ENCODE assay signal across 1 cellular context in the genomic region with DNA sequence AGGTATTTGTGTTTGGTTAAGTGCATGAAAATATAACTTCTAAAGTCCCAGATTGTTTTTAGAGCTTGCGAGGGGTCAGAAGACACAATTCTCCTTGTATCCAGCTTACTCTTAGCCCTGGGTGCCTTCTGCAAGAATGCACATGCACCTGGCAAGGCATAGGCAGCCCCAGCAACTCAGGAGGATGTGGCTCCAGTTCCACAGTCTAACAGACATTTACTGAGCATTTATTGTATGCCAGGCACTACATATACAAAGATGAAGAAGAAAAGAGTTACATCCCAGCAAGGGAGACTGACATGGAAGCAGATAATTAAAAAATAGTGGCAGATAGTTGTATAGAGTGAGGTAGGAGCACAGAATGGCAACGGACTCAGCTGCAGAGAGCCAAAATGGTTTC.
TF ChIP-seq lines count a peak whose summit lies in the region.

No MANE protein-coding gene starts in this region.

TF ChIP-seq in IMR-90, 13 proteins besides CTCF, POLR2A, EP300 and RAD21 (continued from another document):
- TF ChIP-seq, protein P1, sequence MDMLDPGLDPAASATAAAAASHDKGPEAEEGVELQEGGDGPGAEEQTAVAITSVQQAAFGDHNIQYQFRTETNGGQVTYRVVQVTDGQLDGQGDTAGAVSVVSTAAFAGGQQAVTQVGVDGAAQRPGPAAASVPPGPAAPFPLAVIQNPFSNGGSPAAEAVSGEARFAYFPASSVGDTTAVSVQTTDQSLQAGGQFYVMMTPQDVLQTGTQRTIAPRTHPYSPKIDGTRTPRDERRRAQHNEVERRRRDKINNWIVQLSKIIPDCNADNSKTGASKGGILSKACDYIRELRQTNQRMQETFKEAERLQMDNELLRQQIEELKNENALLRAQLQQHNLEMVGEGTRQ (IDR thresholded peaks at IDR 0.05; ENCODE audit: low read depth, low read length), result no peak
- no peak for TF ChIP-seq FOS (IDR thresholded peaks at IDR 0.05; ENCODE audit: low read depth, low read length)
- TF ChIP-seq CHD1 (IDR thresholded peaks at IDR 0.05; ENCODE audit: low read depth, low read length), result no peak
- no peak for TF ChIP-seq NFE2L2 (IDR thresholded peaks at IDR 0.05; ENCODE audit: low read depth, low read length)
- no peak for TF ChIP-seq RCOR1 (IDR thresholded peaks at IDR 0.05; ENCODE audit: insufficient replicate concordance, low read length)
- no peak for TF ChIP-seq MAFK (IDR thresholded peaks at IDR 0.05; ENCODE audit: low read depth, low read length)
- no peak for TF ChIP-seq SMC3 (IDR thresholded peaks at IDR 0.05; ENCODE audit: low read depth, low read length)
TF ChIP-seq in IMR-90: peak in this region for 0.
